ENCODE assay signal across 17 cellular contexts in genomic region chr22:39942433-39943213, GRCh38. TPM values are rescaled to one million over a fixed set of nuclear protein-coding genes. Genes with fewer than 3 reads are reported as not detected.
A peak's percentile ranks its signal among the peaks of the same experiment; 100 is the strongest.
DNase-seq lines count a peak whose midpoint lies in the region; ATAC-seq, FAIRE-seq and TF ChIP-seq lines count a peak whose summit lies in the region.
"Had no signal": no experiment of that assay in that cellular context is flagged by ENCODE, and none has a peak within 500 bp of the region (broad histone marks: within the 10 kb centered on the region; RNA-seq: fewer than 3 reads in every experiment).

No MANE protein-coding gene starts in this region.

- peaks cover 5% of the 10 kb centered on the region; the same call in 1 of the 2 replicates for H3F3A ChIP-seq in GM23338 (replicated peaks; ENCODE audit: low read depth)

- no peaks in the 10 kb centered on the region for H3K79me2 ChIP-seq in GM23338 (replicated peaks; ENCODE audit: insufficient read depth)
- H3K79me2 ChIP-seq in K562 (ENCODE audit: control insufficient read depth, insufficient read depth, low read length): peaks cover 40% of the 10 kb centered on the region

- H3K36me3 Mint-ChIP-seq in GM23338 (ENCODE audit: low read depth) (no peaks in the 10 kb centered on the region), T-helper 17 cell (ENCODE audit: low read depth) (no peaks in the 10 kb centered on the region)

- H3K4me1 Mint-ChIP-seq in GM23338: peaks cover 67% of the 10 kb centered on the region
- peaks cover 69% of the 10 kb centered on the region for H3K4me1 Mint-ChIP-seq in T-helper 17 cell

- no peak overlapping the region; the same call in 1 of the 2 replicates for H3K27ac Mint-ChIP-seq in GM23338
- no peak overlapping the region for H3K27ac Mint-ChIP-seq in T-helper 17 cell

- H3K9me3 Mint-ChIP-seq in GM23338: no peaks in the 10 kb centered on the region

- TF ChIP-seq POLR2A in K562 (conservative IDR thresholded peaks at IDR 0.05): no peak

- no peak overlapping the region for H3K4me3 Mint-ChIP-seq in GM23338
- peak overlapping the region; percentile 65 for H3K4me3 Mint-ChIP-seq in T-helper 17 cell

- FAIRE-seq in K562 (lab: Jason Lieb, UNC): no peak

- H3K4me1 ChIP-seq in GM23338 (ENCODE audit: insufficient read depth) (peaks cover 67% of the 10 kb centered on the region), K562 (replicated peaks in 1 of 2; ENCODE audit: control insufficient read depth in 2 of 2, insufficient read depth in 2 of 2, low read length in 2 of 2) (peaks cover 18 to 53% of the 10 kb centered on the region in 2 experiments)

- no peak for TF ChIP-seq CTCF in GM23338 (conservative IDR thresholded peaks at IDR 0.05; ENCODE audit: low read depth in 2 of 2)
- TF ChIP-seq CTCF in K562 (IDR thresholded peaks at IDR 0.05 in 2 of 3, conservative IDR thresholded peaks at IDR 0.05 in 1 of 3; ENCODE audit: insufficient read depth in 2 of 3, low read depth in 1 of 3, low read length in 3 of 3): no peak

- no peak for TF ChIP-seq EP300 in K562 (IDR thresholded peaks at IDR 0.05; ENCODE audit: low read length)

- POLR2A ChIA-PET in K562 (lab: Yijun Ruan, JAX): interaction anchor here (0.8 to 2.1 kb wide), 6 partner anchors 9 to 254 kb away, joined by 3 to 7 read pairs (median 4); no protein-coding TSS in a partner anchor

- 43% methylated on average over 6 of the region's 8 CpGs for WGBS in K562 (ENCODE audit: insufficient coverage, low coverage, missing lambda C conversion rate)

- H4K20me1 ChIP-seq in GM23338 (replicated peaks; ENCODE audit: insufficient read depth) (no peaks in the 10 kb centered on the region), K562 (replicated peaks; ENCODE audit: control insufficient read depth, insufficient read depth, low read length) (no peaks in the 10 kb centered on the region)

- H3K9me2 ChIP-seq in GM23338 (ENCODE audit: insufficient read depth): no peaks in the 10 kb centered on the region

- H3K27me3 Mint-ChIP-seq in GM23338 (ENCODE audit: insufficient read depth, low read depth, poor library complexity) (peaks cover 4% of the 10 kb centered on the region), T-helper 17 cell (no peaks in the 10 kb centered on the region)

- intact Hi-C loops in K562 (cut with micrococcal nuclease): no loop called here

- H3K9me3 ChIP-seq in T-helper 17 cell (ENCODE audit: control insufficient read depth, low read length, poor library complexity, severe bottlenecking): no peaks in the 10 kb centered on the region
- H3K9me3 ChIP-seq in K562 (replicated peaks; ENCODE audit: control insufficient read depth, insufficient read depth, low read depth, low read length): no peaks in the 10 kb centered on the region
- H3K9me3 ChIP-seq in MG63: no peaks in the 10 kb centered on the region
- H3K9me3 ChIP-seq: heart right ventricle, upper lobe of right lung had no signal

- H3K9ac ChIP-seq in K562 (ENCODE audit: insufficient read depth in 1 of 2, low read depth in 2 of 2, low read length in 2 of 2): peak overlapping the region in 1 of 2 experiments; percentile 23; a peak in 1 of 4 replicates

- CTCF ChIA-PET in K562 (lab: Yijun Ruan, JAX; ENCODE audit: low intra/inter-chr PET ratio): interaction anchor here (0.8 kb wide), 1 partner anchor 9 kb away, joined by 3 read pairs; no protein-coding TSS in a partner anchor

- TF ChIP-seq RAD21 in K562 (CRISPR knock-in tag; conservative IDR thresholded peaks at IDR 0.05 in 1 of 2, IDR thresholded peaks at IDR 0.05 in 1 of 2): no peak

- no peaks in the 10 kb centered on the region for H3K9me1 ChIP-seq in K562 (ENCODE audit: control insufficient read depth, insufficient read depth, low read length)

- H3K4me2 ChIP-seq in GM23338 (peak overlapping the region; percentile 66), K562 (ENCODE audit: insufficient read depth, low read length) (no peak overlapping the region)

- in situ Hi-C loops in K562 (cut with MboI): no loop called here

- H3K36me3 ChIP-seq in GM23338 (ENCODE audit: insufficient read depth) (no peaks in the 10 kb centered on the region), K562 (ENCODE audit: control insufficient read depth, insufficient read depth, low read length) (no peaks in the 10 kb centered on the region), MG63 (no peaks in the 10 kb centered on the region)
- H3K36me3 ChIP-seq: heart right ventricle, upper lobe of right lung, WERI-Rb-1 had no signal

- H2AFZ ChIP-seq in GM23338 (peak overlapping the region; percentile 61), K562 (ENCODE audit: low read depth, low read length) (peak overlapping the region; percentile 67)

- DNase-seq in AML-193 (lab: John Stamatoyannopoulos, UW) (peak; percentile 49 to 65), GM23338 (ENCODE audit: low spot score) (no peak), T-helper 17 cell (no peak), K562 (ENCODE audit: extremely low read depth in 1 of 4, low spot score in 3 of 4) (no peak), kidney tubule cell (ENCODE audit: low spot score) (no peak), AG08396 (ENCODE audit: low spot score) (no peak), MG63 (no peak)
- DNase-seq: heart right ventricle, midbrain, occipital lobe, upper lobe of right lung had no signal

- H3K27ac ChIP-seq in GM23338 (ENCODE audit: low read depth) (peak overlapping the region; percentile 21; the same call in 1 of the 2 replicates), K562 (ENCODE audit: extremely low read depth, low read depth, low read length) (peak overlapping the region; percentile 31; the same call in 1 of the 3 replicates)
- H3K27ac ChIP-seq: heart right ventricle, upper lobe of right lung, WERI-Rb-1 had no signal

- no TSS peak for BruUV-seq in K562 (replicated peaks; lab: Mats Ljungman, UMichigan)

- H3K27me3 ChIP-seq in GM23338 (ENCODE audit: insufficient read depth) (no peaks in the 10 kb centered on the region), K562 (ENCODE audit: control insufficient read depth in 2 of 2, insufficient read depth in 2 of 2, low read length in 2 of 2) (no peaks in the 10 kb centered on the region), MG63 (no peaks in the 10 kb centered on the region)

- ATAC-seq in GM23338 (no peak), T-helper 17 cell (peak; percentile 18), K562 (no peak), GM21723 (IDR thresholded peaks at IDR 0.05; ENCODE audit: unreplicated experiment) (no peak)
- ATAC-seq: heart right ventricle, sciatic nerve, upper lobe of right lung had no signal

- H3K4me3 ChIP-seq in GM23338: no peak overlapping the region
- no peak overlapping the region for H3K4me3 ChIP-seq in K562
- H3K4me3 ChIP-seq in MG63: no peak overlapping the region
- H3K4me3 ChIP-seq: heart right ventricle, SK-N-MC, upper lobe of right lung had no signal

RNA-seq across cellular contexts. Expression of gene TMA7B, which starts 17.6 kb away (rescaled TPM):
- not detected in 2 replicates for total RNA-seq in GM23338 (2014; rRNA removed; shearing (Covaris generic))
- polyA plus RNA-seq in GM23338 (2016; fragmentation: Nextera tagmentation; extraction: Ambion mirVana) (not detected in 2 replicates), K562 (2011; rRNA removed) (3.2 and 10.9 TPM in 2 replicates), K562 (2014; fragmentation: Illumina TruSeq; extraction: Trizol) (9.4 and 11.8 TPM in 2 replicates), K562 (2014; fragmentation: Nextera tagmentation; extraction: Ambion mirVana) (1 to 10 TPM; 5.7 to 8.7 TPM), K562 (2014; rRNA removed) (13.2 and 14.5 TPM in 2 replicates)
- total RNA-seq in T-helper 17 cell (10 to 100 TPM in 1 of 2 donors, 1 to 10 TPM in 1; 7.2 to 22.5 TPM), K562 (2014; rRNA removed) (12.0 and 14.2 TPM in 2 replicates), K562 (2014; rRNA removed; fragmentation: Illumina TruSeq; extraction: Trizol) (13.9 and 17.0 TPM in 2 replicates), K562 (2015; rRNA removed; fragmentation: Illumina TruSeq; extraction: Trizol) (5.3 and 5.6 TPM in 2 replicates), K562 (2021) (11.2 and 12.8 TPM in 2 replicates)
- 16.1 and 33.1 TPM in 2 replicates for total RNA-seq in K562 (2011; cell fraction: chromatin; rRNA removed; ENCODE audit: low replicate concordance)
- total RNA-seq in K562 (2011; cell fraction: nucleolus; rRNA removed): 8.2 and 8.4 TPM in 2 replicates
- 15.8 and 17.9 TPM in 2 replicates for total RNA-seq in K562 (2011; cell fraction: nucleoplasm; rRNA removed)
- 1.0 and 1.5 TPM in 2 replicates for polyA plus RNA-seq in K562 (2011; cell fraction: cytosol; rRNA removed)
- 1.7 and 4.9 TPM in 2 replicates for polyA plus RNA-seq in K562 (2011; cell fraction: nucleus; rRNA removed)
- polyA plus RNA-seq in K562 (2012): 4.9 and 8.2 TPM in 2 replicates
- 4.7 and 10.9 TPM in 2 replicates for polyA minus RNA-seq in K562 (2011; rRNA and poly(A)+ RNA removed)
- polyA minus RNA-seq in K562 (2011; cell fraction: cytosol; rRNA and poly(A)+ RNA removed): 1.0 and 3.1 TPM in 2 replicates
- 2.2 and 2.6 TPM in 2 replicates for polyA minus RNA-seq in K562 (2011; cell fraction: nucleus; rRNA and poly(A)+ RNA removed)
- total RNA-seq in MG63 (2014; rRNA removed; shearing (Covaris generic); ENCODE audit: low replicate concordance): not detected in 2 replicates
- total RNA-seq: dermis microvascular lymphatic vessel endothelial cell, H4, heart right ventricle, occipital lobe had no signal
- polyA plus RNA-seq: heart right ventricle had no signal

RNA-seq across cellular contexts. Expression of gene GRAP2, which starts 41.7 kb away (rescaled TPM):
- total RNA-seq in GM23338 (2014; rRNA removed; shearing (Covaris generic)): 0.42 TPM in 1 of 2 replicates, not detected in the other
- polyA plus RNA-seq in GM23338 (2016; fragmentation: Nextera tagmentation; extraction: Ambion mirVana) (not detected in 2 replicates), K562 (2011; rRNA removed) (22.0 and 60.4 TPM in 2 replicates), K562 (2014; fragmentation: Illumina TruSeq; extraction: Trizol) (67.6 and 69.5 TPM in 2 replicates), K562 (2014; fragmentation: Nextera tagmentation; extraction: Ambion mirVana) (1 to 10 TPM; 4.8 to 8.8 TPM), K562 (2014; rRNA removed) (76.8 and 88.7 TPM in 2 replicates)
- total RNA-seq in T-helper 17 cell (100 to 1,000 TPM; 113 to 195 TPM), K562 (2014; rRNA removed) (67.9 and 83.1 TPM in 2 replicates), K562 (2014; rRNA removed; fragmentation: Illumina TruSeq; extraction: Trizol) (43.0 and 46.6 TPM in 2 replicates), K562 (2015; rRNA removed; fragmentation: Illumina TruSeq; extraction: Trizol) (29.5 and 30.2 TPM in 2 replicates), K562 (2021) (62.2 and 71.4 TPM in 2 replicates)
- total RNA-seq in K562 (2011; cell fraction: chromatin; rRNA removed; ENCODE audit: low replicate concordance): 119 and 120 TPM in 2 replicates
- total RNA-seq in K562 (2011; cell fraction: nucleolus; rRNA removed): 83.6 and 92.2 TPM in 2 replicates
- 114 and 167 TPM in 2 replicates for total RNA-seq in K562 (2011; cell fraction: nucleoplasm; rRNA removed)
- 20.3 and 83.5 TPM in 2 replicates for polyA plus RNA-seq in K562 (2011; cell fraction: cytosol; rRNA removed)
- polyA plus RNA-seq in K562 (2011; cell fraction: nucleus; rRNA removed): 34.5 and 117 TPM in 2 replicates
- 57.6 and 120 TPM in 2 replicates for polyA plus RNA-seq in K562 (2012)
- polyA minus RNA-seq in K562 (2011; rRNA and poly(A)+ RNA removed): 22.0 and 65.1 TPM in 2 replicates
- 15.4 and 43.7 TPM in 2 replicates for polyA minus RNA-seq in K562 (2011; cell fraction: cytosol; rRNA and poly(A)+ RNA removed)
- 24.7 and 46.7 TPM in 2 replicates for polyA minus RNA-seq in K562 (2011; cell fraction: nucleus; rRNA and poly(A)+ RNA removed)
- total RNA-seq in MG63 (2014; rRNA removed; shearing (Covaris generic); ENCODE audit: low replicate concordance): not detected in 2 replicates
- total RNA-seq: dermis microvascular lymphatic vessel endothelial cell, H4 had no signal

RNA-seq across cellular contexts. Expression of gene ENTHD1, which starts 49.1 kb away (rescaled TPM):
- not detected in 2 replicates for total RNA-seq in GM23338 (2014; rRNA removed; shearing (Covaris generic))
- not detected in 2 replicates for polyA plus RNA-seq in GM23338 (2016; fragmentation: Nextera tagmentation; extraction: Ambion mirVana)
- not detected for total RNA-seq in T-helper 17 cell
- total RNA-seq in K562 (2011; cell fraction: chromatin; rRNA removed; ENCODE audit: low replicate concordance): 0.25 TPM in 1 of 2 replicates, not detected in the other
- total RNA-seq in K562 (2011; cell fraction: nucleolus; rRNA removed): not detected in 2 replicates
- not detected in 2 replicates for total RNA-seq in K562 (2011; cell fraction: nucleoplasm; rRNA removed)
- 0.18 and 0.29 TPM in 2 replicates for total RNA-seq in K562 (2014; rRNA removed)
- 0.29 and 0.36 TPM in 2 replicates for total RNA-seq in K562 (2014; rRNA removed; fragmentation: Illumina TruSeq; extraction: Trizol)
- total RNA-seq in K562 (2015; rRNA removed; fragmentation: Illumina TruSeq; extraction: Trizol): 0.43 and 0.75 TPM in 2 replicates
- 0.20 and 0.22 TPM in 2 replicates for total RNA-seq in K562 (2021)
- polyA plus RNA-seq in K562 (2011; rRNA removed): 0.05 and 0.13 TPM in 2 replicates
- polyA plus RNA-seq in K562 (2011; cell fraction: cytosol; rRNA removed): 0.07 TPM in 1 of 2 replicates, not detected in the other
- not detected in 2 replicates for polyA plus RNA-seq in K562 (2011; cell fraction: nucleus; rRNA removed)
- polyA plus RNA-seq in K562 (2012): 0.27 and 0.35 TPM in 2 replicates
- polyA plus RNA-seq in K562 (2014; fragmentation: Illumina TruSeq; extraction: Trizol): 0.25 and 0.37 TPM in 2 replicates
- under 1 TPM; 0.27 to 0.35 TPM for polyA plus RNA-seq in K562 (2014; fragmentation: Nextera tagmentation; extraction: Ambion mirVana)
- 0.23 and 0.98 TPM in 2 replicates for polyA plus RNA-seq in K562 (2014; rRNA removed)
- 0.25 TPM in 1 of 2 replicates, not detected in the other for polyA minus RNA-seq in K562 (2011; rRNA and poly(A)+ RNA removed)
- not detected in 2 replicates for polyA minus RNA-seq in K562 (2011; cell fraction: cytosol; rRNA and poly(A)+ RNA removed)
- polyA minus RNA-seq in K562 (2011; cell fraction: nucleus; rRNA and poly(A)+ RNA removed): not detected in 2 replicates
- total RNA-seq in MG63 (2014; rRNA removed; shearing (Covaris generic); ENCODE audit: low replicate concordance): not detected in 2 replicates
- total RNA-seq: dermis microvascular lymphatic vessel endothelial cell, H4, upper lobe of right lung had no signal
- polyA plus RNA-seq: heart right ventricle had no signal

RNA-seq across cellular contexts. Expression of gene FAM83F, which starts 52.1 kb away (rescaled TPM):
- 13.5 and 15.9 TPM in 2 replicates for total RNA-seq in GM23338 (2014; rRNA removed; shearing (Covaris generic))
- polyA plus RNA-seq in GM23338 (2016; fragmentation: Nextera tagmentation; extraction: Ambion mirVana) (3.5 and 3.7 TPM in 2 replicates), K562 (2011; rRNA removed) (0.03 and 0.10 TPM in 2 replicates), K562 (2014; fragmentation: Illumina TruSeq; extraction: Trizol) (0.03 TPM in 1 of 2 replicates, not detected in the other), K562 (2014; fragmentation: Nextera tagmentation; extraction: Ambion mirVana) (under 1 TPM in 1 of 2 experiments, not detected in 1; 0.01 TPM), K562 (2014; rRNA removed) (0.04 and 0.05 TPM in 2 replicates)
- total RNA-seq in T-helper 17 cell (1 to 10 TPM; 1.6 to 2.1 TPM), K562 (2014; rRNA removed) (0.04 and 0.05 TPM in 2 replicates), K562 (2014; rRNA removed; fragmentation: Illumina TruSeq; extraction: Trizol) (0.03 and 0.04 TPM in 2 replicates), K562 (2015; rRNA removed; fragmentation: Illumina TruSeq; extraction: Trizol) (under 0.01 and 0.04 TPM in 2 replicates), K562 (2021) (0.07 and 0.13 TPM in 2 replicates)
- 0.04 and 0.25 TPM in 2 replicates for total RNA-seq in K562 (2011; cell fraction: chromatin; rRNA removed; ENCODE audit: low replicate concordance)
- under 0.01 and 0.17 TPM in 2 replicates for total RNA-seq in K562 (2011; cell fraction: nucleolus; rRNA removed)
- 0.07 and 0.15 TPM in 2 replicates for total RNA-seq in K562 (2011; cell fraction: nucleoplasm; rRNA removed)
- 0.01 and 0.03 TPM in 2 replicates for polyA plus RNA-seq in K562 (2011; cell fraction: cytosol; rRNA removed)
- 0.03 and 0.18 TPM in 2 replicates for polyA plus RNA-seq in K562 (2011; cell fraction: nucleus; rRNA removed)
- polyA plus RNA-seq in K562 (2012): 0.01 and 0.07 TPM in 2 replicates
- polyA minus RNA-seq in K562 (2011; rRNA and poly(A)+ RNA removed): 0.06 and 0.07 TPM in 2 replicates
- not detected in 2 replicates for polyA minus RNA-seq in K562 (2011; cell fraction: cytosol; rRNA and poly(A)+ RNA removed)
- polyA minus RNA-seq in K562 (2011; cell fraction: nucleus; rRNA and poly(A)+ RNA removed): 0.11 and 0.67 TPM in 2 replicates
- not detected in 2 replicates for total RNA-seq in MG63 (2014; rRNA removed; shearing (Covaris generic); ENCODE audit: low replicate concordance)
- total RNA-seq: dermis microvascular lymphatic vessel endothelial cell, H4 had no signal

Comparison
In these comparisons a context has a peak if more than half of its experiments do, and no peak if none do; other contexts are left out.
1. DNase-seq: peak in AML-193 (2 of 2); none in GM23338 (single experiment), T-helper 17 cell (0 of 3), K562 (0 of 4), kidney tubule cell (single experiment), AG08396 (single experiment) and MG63 (single experiment).
2. RNA of gene GRAP2, which starts 41.7 kb away (total RNA-seq): 113 to 195 TPM in T-helper 17 cell and 29.5 to 167 TPM in K562; 0.42 TPM in GM23338 and not detected in MG63; every median in the first group is over 10 times any median in the second.